ENCODE assay signal across 9 cellular contexts in the genomic region with DNA sequence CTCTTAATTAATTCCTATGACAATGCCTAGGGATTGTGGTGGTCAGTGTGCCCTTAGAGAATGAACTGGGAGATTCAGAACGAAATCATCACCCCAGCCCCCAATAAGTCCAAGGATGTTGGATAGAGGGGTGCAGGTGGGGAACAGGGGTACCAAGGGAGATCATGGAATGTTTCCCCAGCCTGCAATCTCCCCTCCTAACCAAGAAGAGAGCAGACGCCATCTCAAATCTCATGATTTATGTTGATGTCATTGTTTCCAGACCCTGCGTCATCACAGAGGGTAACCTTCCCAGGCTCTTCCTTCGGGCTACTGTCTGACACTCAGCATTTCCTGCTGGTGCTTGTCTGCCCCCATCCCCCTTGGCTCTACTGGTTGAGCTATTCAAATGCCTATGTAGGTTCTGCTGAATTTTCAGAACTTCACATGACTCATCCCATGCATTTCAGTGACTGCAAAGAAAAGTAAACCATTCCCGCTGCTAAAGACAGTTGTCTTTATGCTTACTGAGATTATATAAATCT. TPM values are rescaled to one million over a fixed set of nuclear protein-coding genes. Genes with fewer than 3 reads are reported as not detected.
A peak's percentile ranks its signal among the peaks of the same experiment; 100 is the strongest.
DNase-seq lines count a peak whose midpoint lies in the region; ATAC-seq and TF ChIP-seq lines count a peak whose summit lies in the region.
"Had no signal": no experiment of that assay in that cellular context is flagged by ENCODE, and none has a peak within 500 bp of the region (broad histone marks: within the 10 kb centered on the region; RNA-seq: fewer than 3 reads in every experiment).

No MANE protein-coding gene starts in this region.

- no peaks in the 10 kb centered on the region for H3K9me3 Mint-ChIP-seq in neural progenitor cell

- H3K4me1 ChIP-seq in psoas muscle = no peaks in the 10 kb centered on the region
- H3K4me1 ChIP-seq in neural progenitor cell = no peaks in the 10 kb centered on the region

- H3K79me2 ChIP-seq in neural progenitor cell (ENCODE audit: low read depth) = no peaks in the 10 kb centered on the region

- H3K27me3 ChIP-seq in psoas muscle (ENCODE audit: insufficient read depth in 3 of 3, low read length in 2 of 3) (peaks cover 0 to 3% (median 0%) of the 10 kb centered on the region in 3 donors), neural progenitor cell (no peaks in the 10 kb centered on the region)

- H3K4me2 ChIP-seq in neural progenitor cell = no peak overlapping the region

- no peaks in the 10 kb centered on the region for H3K9me3 ChIP-seq in psoas muscle
- H3K9me3 ChIP-seq in neural progenitor cell (ENCODE audit: low read depth) = no peaks in the 10 kb centered on the region

- no peaks in the 10 kb centered on the region for H3K36me3 ChIP-seq in psoas muscle (ENCODE audit: insufficient read depth in 1 of 2, low read depth in 1 of 2)
- H3K36me3 ChIP-seq in neural progenitor cell = no peaks in the 10 kb centered on the region

- TF ChIP-seq CTCF in psoas muscle (IDR thresholded peaks at IDR 0.05) = no peak
- no peak for TF ChIP-seq CTCF in neural progenitor cell (IDR thresholded peaks at IDR 0.05)

- no peaks in the 10 kb centered on the region for H3K36me3 Mint-ChIP-seq in neural progenitor cell

- DNase-seq in activated CD8-positive, alpha-beta memory T cell treated with anti-CD3 and anti-CD28 coated beads, Interleukin-2, amount 50 U/mL, for 4 hours = peak; percentile 35
- DNase-seq in activated CD8-positive, alpha-beta memory T cell treated with anti-CD3 and anti-CD28 coated beads for 24 hours = no peak
- DNase-seq in SW480 (ENCODE audit: low spot score) (peak; percentile 18), fibroblast of gingiva (ENCODE audit: low read depth) (peak; percentile 33), psoas muscle (no peak), neural progenitor cell (ENCODE audit: low spot score) (no peak), ecto neural progenitor cell (ENCODE audit: low spot score) (no peak)
- peak; percentile 54 for DNase-seq in stimulated activated CD8-positive, alpha-beta memory T cell treated with anti-CD3 and anti-CD28 coated beads, Interleukin-4, amount 100 ng/mL, for 48 hours
- DNase-seq: aorta had no signal

- intact Hi-C loops in psoas muscle (cut with DNase I) = no loop called here

- no peaks in the 10 kb centered on the region for H3K27me3 Mint-ChIP-seq in neural progenitor cell (ENCODE audit: insufficient read depth, low read depth)

- H3K4me1 Mint-ChIP-seq in neural progenitor cell = peaks cover 10% of the 10 kb centered on the region

- H3K4me3 Mint-ChIP-seq in neural progenitor cell = no peak overlapping the region

- no peak overlapping the region for H3K27ac ChIP-seq in psoas muscle
- no peak overlapping the region for H3K27ac ChIP-seq in neural progenitor cell

- H3K4me3 ChIP-seq in psoas muscle = no peak overlapping the region
- no peak overlapping the region for H3K4me3 ChIP-seq in neural progenitor cell

- H3K27ac Mint-ChIP-seq in neural progenitor cell = no peak overlapping the region

- no peak overlapping the region for H3K9ac ChIP-seq in neural progenitor cell

- no peaks in the 10 kb centered on the region for H4K20me1 ChIP-seq in neural progenitor cell (ENCODE audit: low read depth)

- no peak for ATAC-seq in psoas muscle

- no peak overlapping the region for H2AFZ ChIP-seq in neural progenitor cell (replicated peaks)

- no peaks in the 10 kb centered on the region for H3F3A ChIP-seq in neural progenitor cell (ENCODE audit: low read depth)

- WGBS in psoas muscle, 3 donors = 53 to 59% (median 53%) methylated on average over 5 of the region's 5 CpGs

RNA-seq across cellular contexts. Expression of a gene that starts 24.7 kb away (rescaled TPM):
- total RNA-seq in psoas muscle (10 to 100 TPM in 3 of 4 donors, 1 to 10 TPM in 1; 7.7 to 14.1 (median 12.3) TPM), neural progenitor cell (ENCODE audit: low replicate concordance) (1.6 and 4.5 TPM in 2 replicates)
- 1 to 10 TPM; 3.9 to 8.9 (median 8.4) TPM for polyA plus RNA-seq in psoas muscle

Comparison
In these comparisons a context has a peak if more than half of its experiments do, and no peak if none do; other contexts are left out.
1. DNase-seq: peak in activated CD8-positive, alpha-beta memory T cell treated with anti-CD3 and anti-CD28 coated beads, Interleukin-2, amount 50 U/mL, for 4 hours (single experiment), SW480 (single experiment), fibroblast of gingiva (single experiment) and stimulated activated CD8-positive, alpha-beta memory T cell treated with anti-CD3 and anti-CD28 coated beads, Interleukin-4, amount 100 ng/mL, for 48 hours (single experiment); none in activated CD8-positive, alpha-beta memory T cell treated with anti-CD3 and anti-CD28 coated beads for 24 hours (single experiment), psoas muscle (0 of 2), neural progenitor cell (single experiment) and ecto neural progenitor cell (single experiment).